In the genomic region with DNA sequence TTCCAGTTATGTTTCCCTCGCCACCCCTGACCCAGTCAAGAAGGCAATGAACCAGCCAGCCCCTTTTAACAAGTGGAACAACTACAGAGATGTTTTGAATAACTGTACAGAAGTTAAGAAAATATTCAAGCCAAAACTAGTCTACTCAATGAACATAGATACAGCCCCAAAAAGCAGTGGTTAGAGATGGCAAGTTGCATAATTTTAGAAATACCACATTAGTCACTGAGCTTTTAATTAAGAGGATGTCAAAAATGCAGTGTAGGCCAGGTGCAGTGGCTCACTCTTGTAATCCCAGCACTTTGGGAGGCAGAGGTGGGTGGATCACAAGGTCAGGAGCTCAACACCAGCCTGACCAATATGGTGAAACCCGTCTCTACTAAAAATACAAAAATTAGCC, we compare ENCODE assay signal across 20 cellular contexts. TPM values are rescaled to one million over a fixed set of nuclear protein-coding genes. Genes with fewer than 3 reads are reported as not detected.
"Had no signal": no experiment of that assay in that cellular context is flagged by ENCODE, and none has a peak within 500 bp of the region (broad histone marks: within the 10 kb centered on the region; RNA-seq: fewer than 3 reads in every experiment).

No MANE protein-coding gene starts in this region.

- H3K4me3 Mint-ChIP-seq: activated naive CD8-positive, alpha-beta T cell; neural crest cell had no signal

- H3K9me3 ChIP-seq: ovary, sigmoid colon had no signal

- H3K27me3 ChIP-seq: cardiac muscle cell, ovary, sigmoid colon had no signal

- DNase-seq: activated CD4-positive, alpha-beta T cell treated with anti-CD3 and anti-CD28 coated beads for 1 hour; activated CD4-positive, alpha-beta T cell treated with anti-CD3 and anti-CD28 coated beads, Interleukin-2, amount 50 U/mL, for 48 hours; activated gamma-delta T cell; activated T-cell treated with anti-CD3 and anti-CD28 coated beads, Interleukin-2, amount 50 U/mL, for 48 hours; aorta; hippocampal formation; kidney glomerular epithelial cell; ovary; sigmoid colon; stimulated activated CD4-positive, alpha-beta T cell treated with anti-CD3 and anti-CD28 coated beads, Interleukin-12 subunit alpha, Interleukin-12 subunit beta, amount 100 ng/mL, for 4 hours; stimulated activated naive CD8-positive, alpha-beta T cell treated with anti-CD3 and anti-CD28 coated beads, Interleukin-15, Interleukin-2, amounts not matched to agents 100 U/mL and 50 U/mL, for 24 hours; T1000 had no signal

- H3K27ac Mint-ChIP-seq: activated naive CD8-positive, alpha-beta T cell had no signal

- H3K4me1 Mint-ChIP-seq: neural crest cell had no signal

- H3K9me3 Mint-ChIP-seq: neural crest cell had no signal

- H3K36me3 Mint-ChIP-seq: activated naive CD8-positive, alpha-beta T cell had no signal

- H3K36me3 ChIP-seq: cardiac muscle cell, ovary, sigmoid colon had no signal

- H3K4me3 ChIP-seq: cardiac muscle cell, ovary, sigmoid colon had no signal

- H3K27me3 Mint-ChIP-seq: activated naive CD8-positive, alpha-beta T cell had no signal

- H3K27ac ChIP-seq: cardiac muscle cell, ovary, sigmoid colon had no signal

- ATAC-seq: stimulated activated naive CD8-positive, alpha-beta T cell treated with anti-CD3 and anti-CD28 coated beads, Interleukin-15, Interleukin-2, amounts not matched to agents 100 U/mL and 50 U/mL, for 24 hours had no signal

RNA-seq across cellular contexts. Expression of a gene that starts 27.2 kb away (rescaled TPM):
- total RNA-seq: aorta, cardiac muscle cell, fibroblast of lung, glomerular endothelial cell, liver, mesenteric fat pad, neural crest cell, ovary, temporal lobe had no signal
- polyA plus RNA-seq: aorta, ovary had no signal
